In the genomic region with DNA sequence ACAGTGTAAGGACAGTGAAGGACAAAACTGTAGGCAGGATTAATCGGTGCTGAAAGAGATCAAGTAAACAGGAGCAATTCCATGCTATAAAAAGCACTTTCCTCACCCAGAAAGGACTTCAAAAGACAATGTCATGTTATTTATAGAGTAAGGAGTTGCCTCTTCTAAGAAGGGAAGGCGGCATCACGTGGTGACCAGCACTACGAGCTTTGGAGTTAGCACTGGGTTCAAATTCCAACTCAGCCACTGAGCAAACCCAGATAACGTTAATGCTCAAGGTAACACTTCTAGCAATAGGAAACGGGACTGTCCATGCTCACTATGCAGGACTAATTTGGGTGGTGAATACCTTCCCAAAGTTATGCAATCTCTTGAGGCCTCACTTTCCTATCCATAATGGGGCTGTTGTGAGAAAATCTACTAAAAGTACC, we compare ENCODE assay signal across 7 cellular contexts. TPM values are rescaled to one million over a fixed set of nuclear protein-coding genes. Genes with fewer than 3 reads are reported as not detected.
DNase-seq lines count a peak whose midpoint lies in the region; ATAC-seq and TF ChIP-seq lines count a peak whose summit lies in the region.

No MANE protein-coding gene starts in this region.

- no peaks in the 10 kb centered on the region for H3K36me3 ChIP-seq in iPS-15b (ENCODE audit: control insufficient read depth, insufficient read depth, low read length)

- no peaks in the 10 kb centered on the region for H3K27me3 ChIP-seq in iPS-15b (ENCODE audit: control insufficient read depth, insufficient read depth, low read length)

- H3K4me3 ChIP-seq in iPS-15b (ENCODE audit: low read depth, low read length) = peak overlapping the region; percentile 83

- peak; percentile 38 for DNase-seq in HuH-7 (ENCODE audit: low spot score)
- no peak for DNase-seq in WTC11 (ENCODE audit: low spot score)
- DNase-seq in stimulated activated naive B cell treated with anti-CD40 and anti-IgM and Interleukin-4, amounts not matched to agents 10 μg/mL and 1 μg/mL and 100 μg/mL, for 72 hours = no peak
- no peak for DNase-seq in foreskin melanocyte
- no peak for DNase-seq in AG20443 (ENCODE audit: low spot score)

- H3K4me1 ChIP-seq in iPS-15b (ENCODE audit: control insufficient read depth, insufficient read depth, low read length) = peaks cover 10% of the 10 kb centered on the region

- CTCF ChIA-PET in WTC11 (lab: Charles Lee) = interaction anchor here (0.6 to 1.0 kb wide), 2 partner anchors 20 to 394 kb away, joined by 3 read pairs; partner anchors contain the start of gene LIPA

- H3K27ac Mint-ChIP-seq in WTC11 = peak overlapping the region; percentile 99
- H3K27ac Mint-ChIP-seq in stimulated activated naive B cell treated with anti-CD40 and anti-IgM and Interleukin-4, amounts not matched to agents 10 μg/mL and 1 μg/mL and 100 μg/mL, for 72 hours = peak overlapping the region; percentile 3

- peak; percentile 0; the same call in 1 of the 2 replicates for ATAC-seq in WTC11
- ATAC-seq in stimulated activated naive B cell treated with anti-CD40 and anti-IgM and Interleukin-4, amounts not matched to agents 10 μg/mL and 1 μg/mL and 100 μg/mL, for 72 hours (replicated peaks) = no peak
- ATAC-seq in HG02571 (IDR thresholded peaks at IDR 0.05; ENCODE audit: unreplicated experiment) = no peak

- peak overlapping the region; percentile 83 for H3K4me3 Mint-ChIP-seq in WTC11
- H3K4me3 Mint-ChIP-seq in stimulated activated naive B cell treated with anti-CD40 and anti-IgM and Interleukin-4, amounts not matched to agents 10 μg/mL and 1 μg/mL and 100 μg/mL, for 72 hours = no peak overlapping the region

- peaks cover 14% of the 10 kb centered on the region for H3K36me3 Mint-ChIP-seq in WTC11
- no peaks in the 10 kb centered on the region for H3K36me3 Mint-ChIP-seq in stimulated activated naive B cell treated with anti-CD40 and anti-IgM and Interleukin-4, amounts not matched to agents 10 μg/mL and 1 μg/mL and 100 μg/mL, for 72 hours

- H3K9me3 ChIP-seq in iPS-15b (ENCODE audit: control insufficient read depth, insufficient read depth, low read length) = no peaks in the 10 kb centered on the region

- peaks cover 52% of the 10 kb centered on the region for H3K4me1 Mint-ChIP-seq in WTC11
- H3K4me1 Mint-ChIP-seq in stimulated activated naive B cell treated with anti-CD40 and anti-IgM and Interleukin-4, amounts not matched to agents 10 μg/mL and 1 μg/mL and 100 μg/mL, for 72 hours = peaks cover 11 to 15% of the 10 kb centered on the region in 2 donors

- TF ChIP-seq CTCF in WTC11 (IDR thresholded peaks at IDR 0.05) = no peak

- no peaks in the 10 kb centered on the region for H3K27me3 Mint-ChIP-seq in WTC11 (ENCODE audit: low read depth)
- no peaks in the 10 kb centered on the region for H3K27me3 Mint-ChIP-seq in stimulated activated naive B cell treated with anti-CD40 and anti-IgM and Interleukin-4, amounts not matched to agents 10 μg/mL and 1 μg/mL and 100 μg/mL, for 72 hours

- peak overlapping the region; percentile 84 for H3K9ac ChIP-seq in iPS-15b (ENCODE audit: low read depth, low read length)

- peaks cover 12% of the 10 kb centered on the region for H3K9me3 Mint-ChIP-seq in WTC11
- H3K9me3 Mint-ChIP-seq in stimulated activated naive B cell treated with anti-CD40 and anti-IgM and Interleukin-4, amounts not matched to agents 10 μg/mL and 1 μg/mL and 100 μg/mL, for 72 hours = no peaks in the 10 kb centered on the region

- POLR2A ChIA-PET in WTC11 (lab: Charles Lee) = interaction anchor here (2.1 kb wide), 1 partner anchor 56 kb away, joined by 11 read pairs; the partner anchor contains the start of gene KIF20B

TF ChIP-seq in WTC11, 78 proteins besides CTCF, POLR2A, EP300 and RAD21:
- TF ChIP-seq, protein P1, sequence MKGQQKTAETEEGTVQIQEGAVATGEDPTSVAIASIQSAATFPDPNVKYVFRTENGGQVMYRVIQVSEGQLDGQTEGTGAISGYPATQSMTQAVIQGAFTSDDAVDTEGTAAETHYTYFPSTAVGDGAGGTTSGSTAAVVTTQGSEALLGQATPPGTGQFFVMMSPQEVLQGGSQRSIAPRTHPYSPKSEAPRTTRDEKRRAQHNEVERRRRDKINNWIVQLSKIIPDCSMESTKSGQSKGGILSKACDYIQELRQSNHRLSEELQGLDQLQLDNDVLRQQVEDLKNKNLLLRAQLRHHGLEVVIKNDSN (CRISPR knock-in tag; IDR thresholded peaks at IDR 0.05) = peak; percentile 76
- TF ChIP-seq JAZF1 (CRISPR knock-in tag; IDR thresholded peaks at IDR 0.05) (no peak), USF2 (CRISPR knock-in tag; IDR thresholded peaks at IDR 0.05) (peak; percentile 80), GABPB1 (CRISPR knock-in tag; IDR thresholded peaks at IDR 0.05) (peak; percentile 63; the same call in 1 of the 2 replicates)
TF ChIP-seq in WTC11: peak in this region for 3.

RNA-seq across cellular contexts. Expression of gene PANK1, which starts 0.7 kb away (rescaled TPM):
- total RNA-seq in WTC11 (2021) = 24.9 to 25.8 TPM (median 25.7 TPM) in 3 replicates

RNA-seq across cellular contexts. Expression of gene KIF20B, which starts 55.6 kb away (rescaled TPM):
- 56.9 to 70.2 TPM (median 57.3 TPM) in 3 replicates for total RNA-seq in WTC11 (2021)
